ENCODE assay signal across 18 cellular contexts in genomic region chr4:4425696-4426095, GRCh38. TPM values are rescaled to one million over a fixed set of nuclear protein-coding genes. Genes with fewer than 3 reads are reported as not detected.
"Had no signal": no experiment of that assay in that cellular context is flagged by ENCODE, and none has a peak within 500 bp of the region (broad histone marks: within the 10 kb centered on the region; RNA-seq: fewer than 3 reads in every experiment).

No MANE protein-coding gene starts in this region.

- H3K4me3 ChIP-seq: suprapubic skin, transverse colon had no signal

- H3K9me3 ChIP-seq: neutrophil, SK-N-SH, suprapubic skin, transverse colon had no signal

- ATAC-seq: activated CD4-positive, alpha-beta T cell treated with anti-CD3 and anti-CD28 coated beads for 36 hours; activated T-cell treated with anti-CD3 and anti-CD28 coated beads, Interleukin-2, amount 50 U/mL, for 4 hours; effector memory CD8-positive, alpha-beta T cell; natural killer cell; stimulated activated naive CD8-positive, alpha-beta T cell treated with anti-CD3 and anti-CD28 coated beads, Interleukin-15, amount 100 ng/mL, for 72 hours had no signal

- H3K27me3 ChIP-seq: neutrophil, suprapubic skin, transverse colon had no signal

- H3K4me1 ChIP-seq: parathyroid adenoma, suprapubic skin, transverse colon had no signal

- H3K27ac Mint-ChIP-seq: activated CD4-positive, alpha-beta T cell treated with anti-CD3 and anti-CD28 coated beads for 36 hours; activated naive CD8-positive, alpha-beta T cell; effector memory CD8-positive, alpha-beta T cell; natural killer cell; T-helper 2 cell treated with Interferon-gamma antibody and Interleukin-4, amounts not matched to agents 5 μg/mL and 100 μg/mL, for 36 hours had no signal

- H3K27me3 Mint-ChIP-seq: activated CD4-positive, alpha-beta T cell treated with anti-CD3 and anti-CD28 coated beads for 36 hours; activated naive CD8-positive, alpha-beta T cell; effector memory CD8-positive, alpha-beta T cell; stimulated activated naive CD8-positive, alpha-beta T cell treated with anti-CD3 and anti-CD28 coated beads, Interleukin-15, amount 100 ng/mL, for 72 hours had no signal

- DNase-seq: activated CD4-positive, alpha-beta T cell treated with anti-CD3 and anti-CD28 coated beads for 36 hours; activated CD4-positive, alpha-beta T cell treated with anti-CD3 and anti-CD28 coated beads, Interleukin-2, amount 50 U/mL, for 48 hours; activated gamma-delta T cell; activated T-cell treated with anti-CD3 and anti-CD28 coated beads, Interleukin-2, amount 50 U/mL, for 4 hours; effector memory CD8-positive, alpha-beta T cell; foreskin fibroblast; hypothalamus; mesenchymal stem cell; natural killer cell; SK-N-SH; stimulated activated naive CD8-positive, alpha-beta T cell treated with anti-CD3 and anti-CD28 coated beads, Interleukin-15, amount 100 ng/mL, for 72 hours; transverse colon had no signal

- H3K27ac ChIP-seq: neutrophil, parathyroid adenoma, suprapubic skin, transverse colon had no signal

- H3K9me3 Mint-ChIP-seq: activated T-cell treated with anti-CD3 and anti-CD28 coated beads, Interleukin-2, amount 50 U/mL, for 4 hours; effector memory CD8-positive, alpha-beta T cell; natural killer cell; stimulated activated naive CD8-positive, alpha-beta T cell treated with anti-CD3 and anti-CD28 coated beads, Interleukin-15, amount 100 ng/mL, for 72 hours; T-helper 2 cell treated with Interferon-gamma antibody and Interleukin-4, amounts not matched to agents 5 μg/mL and 100 μg/mL, for 36 hours had no signal

- H3K4me3 Mint-ChIP-seq: activated CD4-positive, alpha-beta T cell treated with anti-CD3 and anti-CD28 coated beads for 36 hours; activated naive CD8-positive, alpha-beta T cell; activated T-cell treated with anti-CD3 and anti-CD28 coated beads, Interleukin-2, amount 50 U/mL, for 4 hours; effector memory CD8-positive, alpha-beta T cell; natural killer cell; stimulated activated naive CD8-positive, alpha-beta T cell treated with anti-CD3 and anti-CD28 coated beads, Interleukin-15, amount 100 ng/mL, for 72 hours; T-helper 2 cell treated with Interferon-gamma antibody and Interleukin-4, amounts not matched to agents 5 μg/mL and 100 μg/mL, for 36 hours had no signal

RNA-seq across cellular contexts. Expression of gene NSG1, which starts 38.8 kb away (rescaled TPM):
- total RNA-seq: glomerular endothelial cell had no signal
